ENCODE assay signal across 8 cellular contexts in the genomic region with DNA sequence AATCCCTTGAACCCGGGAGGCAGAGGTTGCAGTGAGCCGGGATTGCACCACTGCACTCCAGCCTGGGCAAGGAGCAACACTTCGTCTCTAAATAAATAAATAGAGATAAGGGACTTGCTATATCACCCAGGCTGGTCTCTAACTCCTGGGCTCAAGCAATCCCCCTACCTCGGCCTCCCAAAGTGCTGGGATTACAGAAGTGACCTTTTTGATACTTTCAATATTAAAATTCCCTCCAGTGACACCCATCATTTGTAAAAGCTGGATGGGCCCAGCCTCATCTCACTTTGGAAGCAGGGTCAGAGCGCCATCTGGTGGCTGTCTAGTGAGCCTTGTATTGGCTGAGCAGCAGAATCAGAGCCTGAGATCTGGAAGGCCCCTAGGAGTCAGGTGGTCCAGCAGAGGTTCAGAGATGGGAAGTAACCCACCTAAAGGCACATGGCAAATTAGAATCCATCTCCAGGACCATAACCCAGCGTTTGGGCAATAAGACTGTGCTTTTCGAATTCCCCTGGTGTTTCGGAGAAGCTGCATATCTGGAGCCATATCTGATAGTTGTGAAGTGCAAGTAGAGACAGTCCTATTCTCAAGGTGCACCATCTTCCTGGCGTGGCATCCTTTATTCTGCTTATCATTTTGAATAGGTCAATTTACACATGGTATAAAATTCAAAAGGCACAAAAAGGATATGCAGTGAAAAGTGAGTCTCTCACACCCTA. TPM values are rescaled to one million over a fixed set of nuclear protein-coding genes. Genes with fewer than 3 reads are reported as not detected.
DNase-seq lines count a peak whose midpoint lies in the region; ATAC-seq and TF ChIP-seq lines count a peak whose summit lies in the region.

No MANE protein-coding gene starts in this region.

- H3K4me3 ChIP-seq in GM12865 (ENCODE audit: low read depth, low read length) (no peak overlapping the region), MG63 (no peak overlapping the region), RWPE2 (ENCODE audit: severe bottlenecking) (no peak overlapping the region), gastroesophageal sphincter (no peak overlapping the region), thyroid gland (replicated peaks in 1 of 3) (no peak overlapping the region)

- H3K9me3 ChIP-seq in MG63 (no peaks in the 10 kb centered on the region), RWPE2 (ENCODE audit: severe bottlenecking) (no peaks in the 10 kb centered on the region), gastroesophageal sphincter (no peaks in the 10 kb centered on the region), thyroid gland (no peaks in the 10 kb centered on the region)

- H3K27me3 Mint-ChIP-seq in osteocyte (ENCODE audit: unreplicated experiment) = peaks cover 3% of the 10 kb centered on the region

- no peak overlapping the region for H3K27ac Mint-ChIP-seq in osteocyte (ENCODE audit: unreplicated experiment)

- TF ChIP-seq CTCF in GM12865 (IDR thresholded peaks at IDR 0.05; ENCODE audit: insufficient read depth, low read depth, low read length, missing control alignments) (peak; percentile 90), RWPE2 (IDR thresholded peaks at IDR 0.05; ENCODE audit: poor library complexity, severe bottlenecking) (peak; percentile 92), gastroesophageal sphincter (IDR thresholded peaks at IDR 0.05) (peak in 3 of 4 experiments; percentile 93), osteocyte (IDR thresholded peaks at IDR 0.05) (peak; percentile 96), thyroid gland (IDR thresholded peaks at IDR 0.05) (peak; percentile 68 to 94 (median 91))

- H3K27me3 ChIP-seq in MG63 (no peaks in the 10 kb centered on the region), RWPE2 (ENCODE audit: insufficient read depth, poor library complexity, severe bottlenecking) (no peaks in the 10 kb centered on the region), gastroesophageal sphincter (no peaks in the 10 kb centered on the region), thyroid gland (no peaks in the 10 kb centered on the region)

- H3K4me1 Mint-ChIP-seq in osteocyte (ENCODE audit: unreplicated experiment) = peaks cover 7% of the 10 kb centered on the region

- WGBS in gastroesophageal sphincter (ENCODE audit: low coverage in 1 of 2), 2 donors = 20 to 33% methylated on average over 5 to 7 of the region's 9 CpGs
- WGBS in thyroid gland, 2 donors = 26 to 27% methylated on average over 9 of the region's 9 CpGs

- peak; percentile 84 for DNase-seq in GM12865 (ENCODE audit: low read depth)
- DNase-seq in MG63 = peak; percentile 59
- DNase-seq in RWPE2 (ENCODE audit: low spot score) = no peak
- peak; percentile 51 for DNase-seq in activated effector memory CD4-positive, alpha-beta T cell treated with Interleukin-2 at 50 U/mL for 16 hours
- DNase-seq in osteocyte (ENCODE audit: extremely low spot score, unreplicated experiment) = peak; percentile 91
- peak; percentile 87 to 92 for DNase-seq in thyroid gland
- DNase-seq in cortex of kidney (lab: John Stamatoyannopoulos, UW) = no peak

- ATAC-seq in RWPE2 (ENCODE audit: low read depth) (peak; percentile 90), gastroesophageal sphincter (peak; percentile 89)

- H3K27ac ChIP-seq in RWPE2 (ENCODE audit: poor library complexity, severe bottlenecking) (no peak overlapping the region), gastroesophageal sphincter (no peak overlapping the region), thyroid gland (no peak overlapping the region)

- no peak for TF ChIP-seq EP300 in gastroesophageal sphincter (IDR thresholded peaks at IDR 0.05)

- H3K4me1 ChIP-seq in RWPE2 (ENCODE audit: insufficient read depth, poor library complexity, severe bottlenecking) (peaks cover 10% of the 10 kb centered on the region), gastroesophageal sphincter (no peaks in the 10 kb centered on the region), thyroid gland (peaks cover 0 to 6% of the 10 kb centered on the region in 2 donors)

- intact Hi-C loops in thyroid gland (cut with DNase I) = loop anchor here (2.0 kb wide), 1 partner anchor 141 kb away; no protein-coding TSS in a partner anchor

- no peaks in the 10 kb centered on the region for H3K36me3 ChIP-seq in MG63
- H3K36me3 ChIP-seq in RWPE2 (ENCODE audit: low read depth) = no peaks in the 10 kb centered on the region
- no peaks in the 10 kb centered on the region for H3K36me3 ChIP-seq in gastroesophageal sphincter
- H3K36me3 ChIP-seq in thyroid gland = no peaks in the 10 kb centered on the region

- no peaks in the 10 kb centered on the region for H3K9me3 Mint-ChIP-seq in osteocyte (ENCODE audit: unreplicated experiment)

- no peaks in the 10 kb centered on the region for H3K36me3 Mint-ChIP-seq in osteocyte (ENCODE audit: unreplicated experiment)

- no peak overlapping the region for H3K4me3 Mint-ChIP-seq in osteocyte (ENCODE audit: unreplicated experiment)

- TF ChIP-seq POLR2A in gastroesophageal sphincter (IDR thresholded peaks at IDR 0.05) (no peak), thyroid gland (IDR thresholded peaks at IDR 0.05) (no peak)

RNA-seq across cellular contexts. Expression of a gene that starts 18.3 kb away (rescaled TPM):
- 18.9 and 31.0 TPM in 2 replicates for total RNA-seq in MG63 (2014; rRNA removed; shearing (Covaris generic); ENCODE audit: low replicate concordance)
- total RNA-seq in gastroesophageal sphincter = 10 to 100 TPM; 20.2 to 47.3 (median 38.2) TPM
- total RNA-seq in osteocyte = 40.5 and 46.4 TPM in 2 replicates
- total RNA-seq in thyroid gland = 10 to 100 TPM; 73.1 to 91.2 (median 80.7) TPM

RNA-seq across cellular contexts. Expression of a gene that starts 40.1 kb away (rescaled TPM):
- 19.8 and 24.5 TPM in 2 replicates for total RNA-seq in MG63 (2014; rRNA removed; shearing (Covaris generic); ENCODE audit: low replicate concordance)
- total RNA-seq in gastroesophageal sphincter = not detected
- total RNA-seq in osteocyte = 4.6 and 5.1 TPM in 2 replicates
- under 1 TPM in 1 of 4 donors, not detected in 3; 0.67 TPM for total RNA-seq in thyroid gland

RNA-seq across cellular contexts. Expression of a gene that starts 53.2 kb away (rescaled TPM):
- 0.69 TPM in 1 of 2 replicates, not detected in the other for total RNA-seq in MG63 (2014; rRNA removed; shearing (Covaris generic); ENCODE audit: low replicate concordance)
- 10 to 100 TPM in 2 of 4 donors, 1 to 10 TPM in 2; 2.0 to 13.9 (median 9.8) TPM for total RNA-seq in gastroesophageal sphincter
- 8.5 and 10.1 TPM in 2 replicates for total RNA-seq in osteocyte
- 1 to 10 TPM; 4.8 to 8.3 (median 5.6) TPM for total RNA-seq in thyroid gland

Comparison
In these comparisons a context has a peak if more than half of its experiments do, and no peak if none do; other contexts are left out.
1. DNase-seq: peak in GM12865 (single experiment), MG63 (single experiment), activated effector memory CD4-positive, alpha-beta T cell treated with Interleukin-2 at 50 U/mL for 16 hours (single experiment), osteocyte (single experiment) and thyroid gland (2 of 2); none in RWPE2 (single experiment) and cortex of kidney (single experiment).
2. Peak in every context shown above with its lines, with median percentiles within 50 percentile points of each other: CTCF ChIP-seq.